ENCODE assay signal across 1 cellular context in genomic region chr16:88759245-88759975, GRCh38.
TF ChIP-seq lines count a peak whose summit lies in the region.

No MANE protein-coding gene starts in this region.

TF ChIP-seq in K562, 482 proteins besides CTCF, POLR2A, EP300 and RAD21:
- TF ChIP-seq ATF6 (CRISPR knock-in tag; IDR thresholded peaks at IDR 0.05) (no peak), ZBTB9 (CRISPR knock-in tag; IDR thresholded peaks at IDR 0.05) (peak; percentile 42; the same call in 1 of the 2 replicates), VEZF1 (CRISPR knock-in tag; IDR thresholded peaks at IDR 0.05) (peak; percentile 51; the same call in 1 of the 2 replicates), POLR2AphosphoS5 (IDR thresholded peaks at IDR 0.05; ENCODE audit: control insufficient read depth, insufficient read depth, low read depth, low read length) (peak; percentile 9; the same call in 1 of the 2 replicates), RBFOX2 (IDR thresholded peaks at IDR 0.05; ENCODE audit: low read depth, low read length) (0 out of 2 replicates have a peak, but pooled peaks have one; percentile 8), BHLHE40 (IDR thresholded peaks at IDR 0.05; ENCODE audit: low read length) (peak; percentile 58), TFAP4 (CRISPR knock-in tag; IDR thresholded peaks at IDR 0.05; ENCODE audit: borderline replicate concordance) (peak; percentile 47; the same call in 1 of the 2 replicates), ZBTB43 (CRISPR knock-in tag; IDR thresholded peaks at IDR 0.05) (no peak), NR4A1 (CRISPR knock-in tag; IDR thresholded peaks at IDR 0.05) (0 out of 2 replicates have a peak, but pooled peaks have one; percentile 6), NR4A1 (tag; IDR thresholded peaks at IDR 0.05) (no peak), SRF (CRISPR knock-in tag; IDR thresholded peaks at IDR 0.05) (peak; percentile 77 to 93; a peak in 3 of 4 replicates), FOXJ2 (tag; IDR thresholded peaks at IDR 0.05) (peak; percentile 45; the same call in 1 of the 2 replicates), STAT5B (CRISPR knock-in tag; IDR thresholded peaks at IDR 0.05) (no peak), ZMIZ1 (IDR thresholded peaks at IDR 0.05; ENCODE audit: low read depth in 2 of 2, low read length in 2 of 2) (no peak), POLR2G (IDR thresholded peaks at IDR 0.05; ENCODE audit: low read depth, low read length) (peak; percentile 67), CXXC5 (CRISPR knock-in tag; IDR thresholded peaks at IDR 0.05) (peak; percentile 6; the same call in 1 of the 2 replicates), ZNF639 (CRISPR knock-in tag; conservative IDR thresholded peaks at IDR 0.05 in 1 of 2, IDR thresholded peaks at IDR 0.05 in 1 of 2) (0 out of 4 replicates have a peak, but pooled peaks of 1 of the 2 experiments have one; percentile 36), KLF6 (CRISPR knock-in tag; IDR thresholded peaks at IDR 0.05; ENCODE audit: borderline replicate concordance) (0 out of 2 replicates have a peak, but pooled peaks have one; percentile 45), BRCA1 (IDR thresholded peaks at IDR 0.05) (no peak), BRCA1 (CRISPR knock-in tag; IDR thresholded peaks at IDR 0.05) (no peak)
